Comparison of ENCODE assay signal across 1 cellular context in genomic region chr7:149790146-149790548, GRCh38.
A peak's percentile ranks its signal among the peaks of the same experiment; 100 is the strongest.
TF ChIP-seq lines count a peak whose summit lies in the region.

No MANE protein-coding gene starts in this region.

TF ChIP-seq in K562, 482 proteins besides CTCF, POLR2A, EP300 and RAD21 (continued from another document and continues in another):
- peak; percentile 92 for TF ChIP-seq CTCFL (IDR thresholded peaks at IDR 0.05; ENCODE audit: borderline replicate concordance, insufficient read depth, low read depth, low read length, poor library complexity, severe bottlenecking)
- TF ChIP-seq HCFC1 (IDR thresholded peaks at IDR 0.05; ENCODE audit: low read depth, low read length) = peak; percentile 43
- no peak for TF ChIP-seq LCOR (CRISPR knock-in tag; IDR thresholded peaks at IDR 0.05)
- no peak for TF ChIP-seq ZNF398 (CRISPR knock-in tag; IDR thresholded peaks at IDR 0.05)
- peak; percentile 42; the same call in 1 of the 2 replicates for TF ChIP-seq BHLHE40 (IDR thresholded peaks at IDR 0.05; ENCODE audit: low read length)
- no peak for TF ChIP-seq NFXL1 (CRISPR knock-in tag; IDR thresholded peaks at IDR 0.05)
- TF ChIP-seq GATAD2B (IDR thresholded peaks at IDR 0.05; ENCODE audit: borderline replicate concordance) = peak; percentile 64; the same call in 1 of the 2 replicates
- no peak for TF ChIP-seq PBX2 (CRISPR knock-in tag; IDR thresholded peaks at IDR 0.05; ENCODE audit: low read depth)
- no peak for TF ChIP-seq PBX2 (tag; conservative IDR thresholded peaks at IDR 0.05; ENCODE audit: low read depth)
- TF ChIP-seq HDAC6 (IDR thresholded peaks at IDR 0.05; ENCODE audit: low read depth, low read length) = peak; percentile 88; the same call in 1 of the 2 replicates
- TF ChIP-seq RCOR1 (IDR thresholded peaks at IDR 0.05; ENCODE audit: borderline replicate concordance in 1 of 2, low read depth in 2 of 2, low read length in 2 of 2) = 0 out of 4 replicates have a peak, but pooled peaks of 1 of the 2 experiments have one; percentile 18
- no peak for TF ChIP-seq CREB3 (tag; conservative IDR thresholded peaks at IDR 0.05; ENCODE audit: low read depth)
- TF ChIP-seq ZNF253 (CRISPR knock-in tag; conservative IDR thresholded peaks at IDR 0.05) = no peak
- 0 out of 2 replicates have a peak, but pooled peaks have one; percentile 23 for TF ChIP-seq SMAD4 (CRISPR knock-in tag; conservative IDR thresholded peaks at IDR 0.05)
- no peak for TF ChIP-seq HNRNPLL (IDR thresholded peaks at IDR 0.05; ENCODE audit: low read depth, low read length, poor library complexity, severe bottlenecking)
- TF ChIP-seq UBTF (IDR thresholded peaks at IDR 0.05; ENCODE audit: borderline replicate concordance in 1 of 2, low read depth in 2 of 2, low read length in 2 of 2) = peak in 1 of 2 experiments; percentile 81; a peak in 2 of 4 replicates
- TF ChIP-seq ZMIZ1 (IDR thresholded peaks at IDR 0.05; ENCODE audit: low read depth in 2 of 2, low read length in 2 of 2) = peak in 1 of 2 experiments; percentile 31; a peak in 1 of 4 replicates
- peak; percentile 81 for TF ChIP-seq SMC3 (conservative IDR thresholded peaks at IDR 0.05; ENCODE audit: insufficient read depth, low read depth, low read length)
- 0 out of 2 replicates have a peak, but pooled peaks have one; percentile 43 for TF ChIP-seq ATF2 (CRISPR knock-in tag; IDR thresholded peaks at IDR 0.05)
- TF ChIP-seq ZNF263 (CRISPR knock-in tag; IDR thresholded peaks at IDR 0.05; ENCODE audit: borderline replicate concordance) = peak; percentile 55; the same call in 1 of the 2 replicates
- TF ChIP-seq YY1 (IDR thresholded peaks at IDR 0.05; ENCODE audit: borderline replicate concordance in 1 of 3, control insufficient read depth in 1 of 3, extremely low read depth in 1 of 3, insufficient read depth in 3 of 3, insufficient read length in 1 of 3, insufficient replicate concordance in 2 of 3, low read depth in 1 of 3, low read length in 2 of 3) = peak in 2 of 3 experiments; percentile 53 to 63
- peak; percentile 78 for TF ChIP-seq CXXC5 (CRISPR knock-in tag; IDR thresholded peaks at IDR 0.05)
- peak; percentile 80; the same call in 1 of the 2 replicates for TF ChIP-seq SAFB (IDR thresholded peaks at IDR 0.05; ENCODE audit: borderline replicate concordance, low read depth, low read length)
- TF ChIP-seq GABPB2 (CRISPR knock-in tag; conservative IDR thresholded peaks at IDR 0.05) = no peak
- no peak for TF ChIP-seq ZBTB11 (CRISPR knock-in tag; IDR thresholded peaks at IDR 0.05)
- peak; percentile 70; the same call in 1 of the 2 replicates for TF ChIP-seq MTA3 (IDR thresholded peaks at IDR 0.05; ENCODE audit: borderline replicate concordance)
- no peak for TF ChIP-seq ARID2 (IDR thresholded peaks at IDR 0.05)
- peak; percentile 70 to 84 for TF ChIP-seq E2F6 (IDR thresholded peaks at IDR 0.05; ENCODE audit: borderline replicate concordance in 1 of 2, extremely low read depth in 1 of 2, insufficient read depth in 1 of 2, insufficient read length in 1 of 2, low read depth in 1 of 2, low read length in 1 of 2, poor library complexity in 1 of 2, severe bottlenecking in 1 of 2)
- TF ChIP-seq TAF9B (IDR thresholded peaks at IDR 0.05; ENCODE audit: partially characterized antibody) = no peak
- peak; percentile 39; the same call in 1 of the 2 replicates for TF ChIP-seq NR2C2 (CRISPR knock-in tag; IDR thresholded peaks at IDR 0.05)
- TF ChIP-seq NR2C2 (tag; IDR thresholded peaks at IDR 0.05) = no peak
- TF ChIP-seq USF2 (CRISPR knock-in tag; IDR thresholded peaks at IDR 0.05) = no peak
- peak; percentile 47; the same call in 1 of the 2 replicates for TF ChIP-seq JUND (IDR thresholded peaks at IDR 0.05; ENCODE audit: borderline replicate concordance, low read depth, low read length)
- no peak; the same call in 2 of the 3 replicates for TF ChIP-seq JUND (tag; IDR thresholded peaks at IDR 0.05; ENCODE audit: borderline replicate concordance, low read depth, low read length)
